ENCODE assay signal across 8 cellular contexts in genomic region chr11:127074151-127074761, GRCh38.
A peak's percentile ranks its signal among the peaks of the same experiment; 100 is the strongest.
DNase-seq lines count a peak whose midpoint lies in the region; ATAC-seq, FAIRE-seq and TF ChIP-seq lines count a peak whose summit lies in the region.

No MANE protein-coding gene starts in this region.

- no peaks in the 10 kb centered on the region for H3K79me2 ChIP-seq in PC-9 (ENCODE audit: low read depth)

- no peak; the same call in 1 of the 2 replicates for TF ChIP-seq CTCF in PC-9 (conservative IDR thresholded peaks at IDR 0.05)
- no peak for TF ChIP-seq CTCF in mesothelial cell of epicardium (IDR thresholded peaks at IDR 0.05; ENCODE audit: unreplicated experiment)
- no peak for TF ChIP-seq CTCF in kidney (IDR thresholded peaks at IDR 0.05; ENCODE audit: borderline replicate concordance, extremely low read depth, insufficient read depth)

- H3K4me2 ChIP-seq in PC-9: no peak overlapping the region

- no peak overlapping the region for H3K27ac ChIP-seq in PC-9
- H3K27ac ChIP-seq in kidney (ENCODE audit: low read depth in 2 of 2, low read length in 2 of 2): no peak overlapping the region

- BruUV-seq in PC-9 (replicated peaks; lab: Mats Ljungman, UMichigan): no TSS peak

- no peaks in the 10 kb centered on the region for H3K4me1 Mint-ChIP-seq in mesothelial cell of epicardium

- no peak for FAIRE-seq in kidney (lab: Jason Lieb, UNC)

- peak; percentile 59 to 65 for DNase-seq in NCI-H526 (lab: John Stamatoyannopoulos, UW)
- no peak for DNase-seq in NCI-H526 treated with DMSO at 0.1 percent for 48 hours (lab: John Stamatoyannopoulos, UW)
- peak; percentile 22 for DNase-seq in HS-5 (ENCODE audit: low read depth)
- peak; percentile 37 to 59 for DNase-seq in PC-9
- DNase-seq in head of caudate nucleus: peak in 41 of 42 donors; percentile 27 to 89 (median 63)
- DNase-seq in mesothelial cell of epicardium (ENCODE audit: low spot score in 2 of 2, unreplicated experiment in 2 of 2): no peak
- DNase-seq in kidney: no peak

- no peak overlapping the region for H2AFZ ChIP-seq in PC-9

- no peaks in the 10 kb centered on the region for H3K36me3 Mint-ChIP-seq in mesothelial cell of epicardium

- ATAC-seq in GM21717 (IDR thresholded peaks at IDR 0.05; ENCODE audit: unreplicated experiment): peak; percentile 99

- H3K27ac Mint-ChIP-seq in mesothelial cell of epicardium: no peak overlapping the region

- CTCF ChIA-PET in PC-9 (lab: Charles Lee): interaction anchor here (0.6 to 1.1 kb wide), 5 partner anchors 50 to 804 kb away, joined by 3 to 4 read pairs (median 3); no protein-coding TSS in a partner anchor

- H3K27me3 Mint-ChIP-seq in mesothelial cell of epicardium (ENCODE audit: low read depth): peaks cover 50% of the 10 kb centered on the region

- H3F3A ChIP-seq in PC-9 (ENCODE audit: insufficient read depth, low read depth): no peaks in the 10 kb centered on the region

- H3K4me3 ChIP-seq in PC-9: no peak overlapping the region
- no peak overlapping the region for H3K4me3 ChIP-seq in kidney (ENCODE audit: low read length in 2 of 2)

- H3K27me3 ChIP-seq in PC-9 (ENCODE audit: insufficient read depth, low read depth): peaks cover 33% of the 10 kb centered on the region

- POLR2A ChIA-PET in PC-9 (lab: Charles Lee; ENCODE audit: unreplicated experiment): interaction anchor here (0.5 kb wide), 1 partner anchor 56 kb away, joined by 3 read pairs; no protein-coding TSS in a partner anchor

- no peak overlapping the region for H3K9ac ChIP-seq in kidney (ENCODE audit: low read length in 2 of 2)

- intact Hi-C loops in PC-9 (cut with micrococcal nuclease; ENCODE audit: unreplicated experiment): loop anchor here (1.0 to 5.0 kb wide), 7 partner anchors 57 to 767 kb away; no protein-coding TSS in a partner anchor
- intact Hi-C loops in head of caudate nucleus (cut with DNase I): loop anchor here (10.0 kb wide), 1 partner anchor 69 kb away; the partner anchor contains the start of gene KIRREL3
- intact Hi-C loops in kidney (cut with DNase I): no loop called here

- H3K9me3 Mint-ChIP-seq in mesothelial cell of epicardium: no peaks in the 10 kb centered on the region

- no peak overlapping the region for H3K4me3 Mint-ChIP-seq in mesothelial cell of epicardium

- H4K20me1 ChIP-seq in PC-9 (ENCODE audit: insufficient read depth): peaks cover 5% of the 10 kb centered on the region; the same call in 1 of the 2 replicates

- H3K36me3 ChIP-seq in PC-9 (ENCODE audit: low read depth) (no peaks in the 10 kb centered on the region), kidney (ENCODE audit: control insufficient read depth in 1 of 2, insufficient read depth in 2 of 2, low read length in 2 of 2) (no peaks in the 10 kb centered on the region)

- H3K4me1 ChIP-seq in PC-9 (replicated peaks; ENCODE audit: insufficient read depth): no peaks in the 10 kb centered on the region
- no peaks in the 10 kb centered on the region for H3K4me1 ChIP-seq in kidney (ENCODE audit: control insufficient read depth in 1 of 2, insufficient read depth in 1 of 2, low read depth in 1 of 2, low read length in 2 of 2)

- no peaks in the 10 kb centered on the region for H3K9me2 ChIP-seq in PC-9 (ENCODE audit: insufficient read depth)

- no peaks in the 10 kb centered on the region for H3K9me3 ChIP-seq in PC-9 (ENCODE audit: insufficient read depth, low read depth)
- H3K9me3 ChIP-seq in kidney (ENCODE audit: control insufficient read depth in 1 of 2, low read length in 2 of 2): no peaks in the 10 kb centered on the region

Comparison
In these comparisons a context has a peak if more than half of its experiments do, and no peak if none do; other contexts are left out.
1. DNase-seq: peak in NCI-H526 (2 of 2), HS-5 (single experiment), PC-9 (2 of 2) and head of caudate nucleus (41 of 42); none in NCI-H526 treated with DMSO at 0.1 percent for 48 hours (single experiment), mesothelial cell of epicardium (0 of 2) and kidney (single experiment).